Comparison of ENCODE assay signal across 11 cellular contexts in the genomic region with DNA sequence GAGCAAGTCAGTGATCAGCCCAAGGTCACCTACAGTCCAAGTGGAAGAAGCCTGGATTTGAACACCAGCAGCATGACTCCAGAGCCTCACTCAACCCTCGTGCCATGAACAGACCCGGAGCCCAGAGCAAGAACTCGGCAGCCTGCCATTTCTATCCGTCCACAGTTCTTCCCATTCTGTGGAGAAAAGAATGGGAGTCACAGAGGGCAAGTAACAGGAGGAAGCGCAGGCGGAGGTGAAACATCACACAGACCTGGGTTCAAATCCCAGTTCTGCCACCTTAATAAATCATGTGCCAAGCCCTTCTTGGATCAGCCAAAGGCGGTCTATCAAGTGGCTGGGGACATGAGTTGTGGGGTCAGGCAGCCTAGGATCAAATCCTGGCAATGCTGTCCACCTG. TPM values are rescaled to one million over a fixed set of nuclear protein-coding genes. Genes with fewer than 3 reads are reported as not detected.
DNase-seq lines count a peak whose midpoint lies in the region; ATAC-seq and TF ChIP-seq lines count a peak whose summit lies in the region.
"Had no signal": no experiment of that assay in that cellular context is flagged by ENCODE, and none has a peak within 500 bp of the region (broad histone marks: within the 10 kb centered on the region; RNA-seq: fewer than 3 reads in every experiment).

No MANE protein-coding gene starts in this region.

- H3K9me3 ChIP-seq in gastroesophageal sphincter: no peaks in the 10 kb centered on the region
- no peaks in the 10 kb centered on the region for H3K9me3 ChIP-seq in PC-9 (ENCODE audit: insufficient read depth, low read depth)
- H3K9me3 ChIP-seq: A549, heart right ventricle had no signal

- peak overlapping the region; percentile 97 for H3K4me3 Mint-ChIP-seq in T-helper 1 cell treated with Interleukin-12 subunit alpha and Interleukin-12 subunit beta and Interleukin-4 antibody, amounts not matched to agents 30 μg/mL and 1 μg/mL, for 36 hours
- peak overlapping the region; percentile 87 for H3K4me3 Mint-ChIP-seq in activated CD4-positive, alpha-beta memory T cell treated with anti-CD3 and anti-CD28 coated beads for 36 hours
- H3K4me3 Mint-ChIP-seq in stimulated activated effector memory CD8-positive, alpha-beta T cell treated with anti-CD3 and anti-CD28 coated beads, Interleukin-12 subunit alpha, Interleukin-12 subunit beta, amount 100 ng/mL, for 72 hours: peak overlapping the region; percentile 96

- H3K27me3 Mint-ChIP-seq in T-helper 1 cell treated with Interleukin-12 subunit alpha and Interleukin-12 subunit beta and Interleukin-4 antibody, amounts not matched to agents 30 μg/mL and 1 μg/mL, for 36 hours (ENCODE audit: low read depth): peaks cover under 1% of the 10 kb centered on the region
- no peaks in the 10 kb centered on the region for H3K27me3 Mint-ChIP-seq in activated CD4-positive, alpha-beta memory T cell treated with anti-CD3 and anti-CD28 coated beads for 36 hours

- WGBS in gastroesophageal sphincter (ENCODE audit: low coverage in 1 of 2), 2 donors: 79 to 80% methylated on average over 1 to 3 of the region's 7 CpGs

- no peaks in the 10 kb centered on the region for H3K9me2 ChIP-seq in PC-9 (ENCODE audit: insufficient read depth)

- H3K4me1 ChIP-seq in gastroesophageal sphincter (peaks cover 0 to 65% (median 0%) of the 10 kb centered on the region in 3 donors), PC-9 (replicated peaks; ENCODE audit: insufficient read depth) (peaks cover 25% of the 10 kb centered on the region)

- H3K27ac Mint-ChIP-seq in T-helper 1 cell treated with Interleukin-12 subunit alpha and Interleukin-12 subunit beta and Interleukin-4 antibody, amounts not matched to agents 30 μg/mL and 1 μg/mL, for 36 hours: peak overlapping the region; percentile 95
- peak overlapping the region; percentile 98 for H3K27ac Mint-ChIP-seq in activated CD4-positive, alpha-beta memory T cell treated with anti-CD3 and anti-CD28 coated beads for 36 hours
- peak overlapping the region; percentile 90 for H3K27ac Mint-ChIP-seq in stimulated activated effector memory CD8-positive, alpha-beta T cell treated with anti-CD3 and anti-CD28 coated beads, Interleukin-12 subunit alpha, Interleukin-12 subunit beta, amount 100 ng/mL, for 72 hours

- TF ChIP-seq POLR2A in gastroesophageal sphincter (IDR thresholded peaks at IDR 0.05): no peak

- no peak for ATAC-seq in gastroesophageal sphincter
- ATAC-seq in stimulated activated effector memory CD8-positive, alpha-beta T cell treated with anti-CD3 and anti-CD28 coated beads, Interleukin-12 subunit alpha, Interleukin-12 subunit beta, amount 100 ng/mL, for 72 hours: no peak
- ATAC-seq in HG03520 (IDR thresholded peaks at IDR 0.05; ENCODE audit: unreplicated experiment): no peak
- ATAC-seq in HG03196 (IDR thresholded peaks at IDR 0.05; ENCODE audit: unreplicated experiment): no peak
- ATAC-seq: A549, heart right ventricle had no signal

- DNase-seq in T-helper 1 cell: no peak
- DNase-seq in activated CD4-positive, alpha-beta memory T cell treated with anti-CD3 and anti-CD28 coated beads for 36 hours: no peak
- DNase-seq in stimulated activated effector memory CD8-positive, alpha-beta T cell treated with anti-CD3 and anti-CD28 coated beads, Interleukin-12 subunit alpha, Interleukin-12 subunit beta, amount 100 ng/mL, for 72 hours (ENCODE audit: low spot score in 2 of 2): no peak
- no peak for DNase-seq in PC-9
- DNase-seq: heart right ventricle, NCI-H187 had no signal

- H3K27me3 ChIP-seq in gastroesophageal sphincter: peaks cover 51% of the 10 kb centered on the region
- H3K27me3 ChIP-seq in PC-9 (ENCODE audit: insufficient read depth, low read depth): no peaks in the 10 kb centered on the region
- H3K27me3 ChIP-seq: heart right ventricle had no signal

- H3K36me3 ChIP-seq in gastroesophageal sphincter: no peaks in the 10 kb centered on the region
- H3K36me3 ChIP-seq in PC-9 (ENCODE audit: low read depth): no peaks in the 10 kb centered on the region

- no TSS peak for BruUV-seq in PC-9 (replicated peaks; lab: Mats Ljungman, UMichigan)

- H3K27ac ChIP-seq in gastroesophageal sphincter: peak overlapping the region in 3 of 4 donors; percentile 55 to 60 (median 57)
- no peak overlapping the region for H3K27ac ChIP-seq in PC-9
- H3K27ac ChIP-seq: A549 had no signal

- H3K4me3 ChIP-seq in gastroesophageal sphincter (no peak overlapping the region), PC-9 (no peak overlapping the region)
- H3K4me3 ChIP-seq: A549 had no signal

- no peaks in the 10 kb centered on the region for H3K9me3 Mint-ChIP-seq in T-helper 1 cell treated with Interleukin-12 subunit alpha and Interleukin-12 subunit beta and Interleukin-4 antibody, amounts not matched to agents 30 μg/mL and 1 μg/mL, for 36 hours
- no peaks in the 10 kb centered on the region for H3K9me3 Mint-ChIP-seq in activated CD4-positive, alpha-beta memory T cell treated with anti-CD3 and anti-CD28 coated beads for 36 hours
- no peaks in the 10 kb centered on the region for H3K9me3 Mint-ChIP-seq in stimulated activated effector memory CD8-positive, alpha-beta T cell treated with anti-CD3 and anti-CD28 coated beads, Interleukin-12 subunit alpha, Interleukin-12 subunit beta, amount 100 ng/mL, for 72 hours

- H2AFZ ChIP-seq in PC-9: no peak overlapping the region

- H3K36me3 Mint-ChIP-seq in T-helper 1 cell treated with Interleukin-12 subunit alpha and Interleukin-12 subunit beta and Interleukin-4 antibody, amounts not matched to agents 30 μg/mL and 1 μg/mL, for 36 hours (ENCODE audit: low read depth): peaks cover 48% of the 10 kb centered on the region
- H3K36me3 Mint-ChIP-seq in activated CD4-positive, alpha-beta memory T cell treated with anti-CD3 and anti-CD28 coated beads for 36 hours: peaks cover 30% of the 10 kb centered on the region
- peaks cover 74% of the 10 kb centered on the region for H3K36me3 Mint-ChIP-seq in stimulated activated effector memory CD8-positive, alpha-beta T cell treated with anti-CD3 and anti-CD28 coated beads, Interleukin-12 subunit alpha, Interleukin-12 subunit beta, amount 100 ng/mL, for 72 hours

- intact Hi-C loops in activated CD4-positive, alpha-beta memory T cell treated with anti-CD3 and anti-CD28 coated beads for 36 hours (cut with micrococcal nuclease): loop anchor here (5.0 kb wide), 2 partner anchors 84 to 1336 kb away; no protein-coding TSS in a partner anchor
- intact Hi-C loops in PC-9 (cut with micrococcal nuclease; ENCODE audit: unreplicated experiment): no loop called here

- H4K20me1 ChIP-seq in PC-9 (ENCODE audit: insufficient read depth): no peaks in the 10 kb centered on the region

- CTCF ChIA-PET in activated CD4-positive, alpha-beta memory T cell treated with anti-CD3 and anti-CD28 coated beads for 36 hours (lab: Charles Lee): no interaction called here
- CTCF ChIA-PET in PC-9 (lab: Charles Lee): interaction anchor here (0.6 kb wide), 1 partner anchor 26 kb away, joined by 3 read pairs; no protein-coding TSS in a partner anchor

- no peak for TF ChIP-seq CTCF in gastroesophageal sphincter (IDR thresholded peaks at IDR 0.05)
- no peak for TF ChIP-seq CTCF in PC-9 (conservative IDR thresholded peaks at IDR 0.05)

- peaks cover 17% of the 10 kb centered on the region; the same call in 1 of the 2 replicates for H3F3A ChIP-seq in PC-9 (ENCODE audit: insufficient read depth, low read depth)

- POLR2A ChIA-PET in activated CD4-positive, alpha-beta memory T cell treated with anti-CD3 and anti-CD28 coated beads for 36 hours (lab: Charles Lee): interaction anchor here (0.6 to 3.1 kb wide), 7 partner anchors 27 to 85 kb away, joined by 3 to 13 read pairs (median 4); no protein-coding TSS in a partner anchor
- POLR2A ChIA-PET in PC-9 (lab: Charles Lee; ENCODE audit: unreplicated experiment): no interaction called here

- TF ChIP-seq EP300 in gastroesophageal sphincter (IDR thresholded peaks at IDR 0.05): no peak

- peaks cover 69% of the 10 kb centered on the region for H3K4me1 Mint-ChIP-seq in T-helper 1 cell treated with Interleukin-12 subunit alpha and Interleukin-12 subunit beta and Interleukin-4 antibody, amounts not matched to agents 30 μg/mL and 1 μg/mL, for 36 hours (ENCODE audit: low read depth)
- peaks cover 71% of the 10 kb centered on the region for H3K4me1 Mint-ChIP-seq in activated CD4-positive, alpha-beta memory T cell treated with anti-CD3 and anti-CD28 coated beads for 36 hours (ENCODE audit: low read depth)
- H3K4me1 Mint-ChIP-seq in stimulated activated effector memory CD8-positive, alpha-beta T cell treated with anti-CD3 and anti-CD28 coated beads, Interleukin-12 subunit alpha, Interleukin-12 subunit beta, amount 100 ng/mL, for 72 hours: peaks cover 77% of the 10 kb centered on the region

- no peak overlapping the region for H3K4me2 ChIP-seq in PC-9
- H3K4me2 ChIP-seq: A549 had no signal

- H3K79me2 ChIP-seq in PC-9 (ENCODE audit: low read depth): no peaks in the 10 kb centered on the region

RNA-seq across cellular contexts. Expression of a gene that starts 4.3 kb away (rescaled TPM):
- total RNA-seq in activated CD4-positive, alpha-beta memory T cell treated with anti-CD3 and anti-CD28 coated beads for 36 hours: 10 to 100 TPM; 91.5 to 92.8 TPM
- 10 to 100 TPM; 16.3 to 35.7 (median 20.0) TPM for total RNA-seq in gastroesophageal sphincter
- 3.3 and 4.3 TPM in 2 replicates for total RNA-seq in PC-9 (2021)
